Comparison of ENCODE assay signal across 1 cellular context in the genomic region with DNA sequence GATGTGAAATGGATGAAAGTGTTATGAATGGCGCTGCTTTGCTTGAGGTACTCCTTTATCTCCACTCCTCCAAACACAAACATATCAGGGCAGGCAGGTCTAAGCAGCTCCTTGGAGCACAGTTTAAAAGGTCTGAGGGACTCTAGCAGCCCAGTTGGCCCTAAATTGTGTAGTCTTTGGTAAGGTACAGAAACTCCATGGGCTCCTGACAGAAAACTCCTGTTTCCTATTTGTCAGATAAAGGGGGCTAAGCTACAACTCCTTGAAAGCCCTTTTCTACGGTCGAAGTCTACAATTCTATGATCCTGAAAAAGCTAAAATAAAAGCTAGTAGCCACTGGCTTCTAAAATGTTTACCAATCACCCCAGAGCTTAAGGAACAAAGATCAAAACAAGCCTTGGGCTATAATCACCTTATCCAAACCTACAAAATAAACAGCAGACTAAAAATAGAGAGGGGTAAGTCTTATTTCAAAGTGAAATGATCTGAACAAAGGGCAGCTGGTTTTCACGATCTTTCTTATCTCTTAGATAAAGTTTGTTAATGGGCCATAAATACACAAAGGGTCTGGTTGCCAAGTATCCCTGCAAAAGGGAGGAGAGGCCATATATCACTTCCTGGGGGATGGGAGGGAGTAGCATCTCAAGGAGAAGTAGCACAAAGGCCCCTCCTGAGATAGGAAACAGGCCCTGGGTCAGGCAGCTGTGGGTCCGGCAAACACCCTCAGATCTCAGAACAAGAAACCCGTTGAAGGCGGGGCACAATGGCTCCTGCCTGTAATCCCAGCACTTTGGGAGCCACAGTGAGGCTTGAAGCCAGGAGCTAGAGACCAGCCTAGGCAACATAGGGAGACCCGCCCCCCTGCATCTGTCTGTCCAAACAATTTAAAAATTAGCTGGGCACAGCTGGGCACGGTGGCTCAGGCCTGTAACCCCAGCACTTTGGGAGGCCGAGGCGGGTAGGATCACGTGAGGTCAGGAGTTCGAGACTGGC.
TF ChIP-seq lines count a peak whose summit lies in the region.

No MANE protein-coding gene starts in this region.

TF ChIP-seq in GM23338, 12 proteins besides CTCF, POLR2A, EP300 and RAD21 (continued from another document):
- TF ChIP-seq, protein P1, sequence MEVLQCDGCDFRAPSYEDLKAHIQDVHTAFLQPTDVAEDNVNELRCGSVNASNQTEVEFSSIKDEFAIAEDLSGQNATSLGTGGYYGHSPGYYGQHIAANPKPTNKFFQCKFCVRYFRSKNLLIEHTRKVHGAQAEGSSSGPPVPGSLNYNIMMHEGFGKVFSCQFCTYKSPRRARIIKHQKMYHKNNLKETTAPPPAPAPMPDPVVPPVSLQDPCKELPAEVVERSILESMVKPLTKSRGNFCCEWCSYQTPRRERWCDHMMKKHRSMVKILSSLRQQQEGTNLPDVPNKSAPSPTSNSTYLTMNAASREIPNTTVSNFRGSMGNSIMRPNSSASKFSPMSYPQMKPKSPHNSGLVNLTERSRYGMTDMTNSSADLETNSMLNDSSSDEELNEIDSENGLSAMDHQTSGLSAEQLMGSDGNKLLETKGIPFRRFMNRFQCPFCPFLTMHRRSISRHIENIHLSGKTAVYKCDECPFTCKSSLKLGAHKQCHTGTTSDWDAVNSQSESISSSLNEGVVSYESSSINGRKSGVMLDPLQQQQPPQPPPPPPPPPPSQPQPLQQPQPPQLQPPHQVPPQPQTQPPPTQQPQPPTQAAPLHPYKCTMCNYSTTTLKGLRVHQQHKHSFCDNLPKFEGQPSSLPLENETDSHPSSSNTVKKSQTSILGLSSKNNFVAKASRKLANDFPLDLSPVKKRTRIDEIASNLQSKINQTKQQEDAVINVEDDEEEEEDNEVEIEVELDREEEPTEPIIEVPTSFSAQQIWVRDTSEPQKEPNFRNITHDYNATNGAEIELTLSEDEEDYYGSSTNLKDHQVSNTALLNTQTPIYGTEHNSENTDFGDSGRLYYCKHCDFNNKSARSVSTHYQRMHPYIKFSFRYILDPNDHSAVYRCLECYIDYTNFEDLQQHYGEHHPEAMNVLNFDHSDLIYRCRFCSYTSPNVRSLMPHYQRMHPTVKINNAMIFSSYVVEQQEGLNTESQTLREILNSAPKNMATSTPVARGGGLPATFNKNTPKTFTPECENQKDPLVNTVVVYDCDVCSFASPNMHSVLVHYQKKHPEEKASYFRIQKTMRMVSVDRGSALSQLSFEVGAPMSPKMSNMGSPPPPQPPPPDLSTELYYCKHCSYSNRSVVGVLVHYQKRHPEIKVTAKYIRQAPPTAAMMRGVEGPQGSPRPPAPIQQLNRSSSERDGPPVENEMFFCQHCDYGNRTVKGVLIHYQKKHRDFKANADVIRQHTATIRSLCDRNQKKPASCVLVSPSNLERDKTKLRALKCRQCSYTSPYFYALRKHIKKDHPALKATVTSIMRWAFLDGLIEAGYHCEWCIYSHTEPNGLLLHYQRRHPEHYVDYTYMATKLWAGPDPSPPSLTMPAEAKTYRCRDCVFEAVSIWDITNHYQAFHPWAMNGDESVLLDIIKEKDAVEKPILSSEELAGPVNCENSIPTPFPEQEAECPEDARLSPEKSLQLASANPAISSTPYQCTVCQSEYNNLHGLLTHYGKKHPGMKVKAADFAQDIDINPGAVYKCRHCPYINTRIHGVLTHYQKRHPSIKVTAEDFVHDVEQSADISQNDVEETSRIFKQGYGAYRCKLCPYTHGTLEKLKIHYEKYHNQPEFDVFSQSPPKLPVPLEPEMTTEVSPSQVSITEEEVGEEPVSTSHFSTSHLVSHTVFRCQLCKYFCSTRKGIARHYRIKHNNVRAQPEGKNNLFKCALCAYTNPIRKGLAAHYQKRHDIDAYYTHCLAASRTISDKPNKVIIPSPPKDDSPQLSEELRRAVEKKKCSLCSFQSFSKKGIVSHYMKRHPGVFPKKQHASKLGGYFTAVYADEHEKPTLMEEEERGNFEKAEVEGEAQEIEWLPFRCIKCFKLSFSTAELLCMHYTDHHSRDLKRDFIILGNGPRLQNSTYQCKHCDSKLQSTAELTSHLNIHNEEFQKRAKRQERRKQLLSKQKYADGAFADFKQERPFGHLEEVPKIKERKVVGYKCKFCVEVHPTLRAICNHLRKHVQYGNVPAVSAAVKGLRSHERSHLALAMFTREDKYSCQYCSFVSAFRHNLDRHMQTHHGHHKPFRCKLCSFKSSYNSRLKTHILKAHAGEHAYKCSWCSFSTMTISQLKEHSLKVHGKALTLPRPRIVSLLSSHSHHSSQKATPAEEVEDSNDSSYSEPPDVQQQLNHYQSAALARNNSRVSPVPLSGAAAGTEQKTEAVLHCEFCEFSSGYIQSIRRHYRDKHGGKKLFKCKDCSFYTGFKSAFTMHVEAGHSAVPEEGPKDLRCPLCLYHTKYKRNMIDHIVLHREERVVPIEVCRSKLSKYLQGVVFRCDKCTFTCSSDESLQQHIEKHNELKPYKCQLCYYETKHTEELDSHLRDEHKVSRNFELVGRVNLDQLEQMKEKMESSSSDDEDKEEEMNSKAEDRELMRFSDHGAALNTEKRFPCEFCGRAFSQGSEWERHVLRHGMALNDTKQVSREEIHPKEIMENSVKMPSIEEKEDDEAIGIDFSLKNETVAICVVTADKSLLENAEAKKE (CRISPR knock-in tag; IDR thresholded peaks at IDR 0.05): no peak
- TF ChIP-seq POLR2AphosphoS5 (IDR thresholded peaks at IDR 0.05; ENCODE audit: low read depth) (no peak), EZH2 (IDR thresholded peaks at IDR 0.05; ENCODE audit: low read depth, unreplicated experiment) (no peak), STAT1 (IDR thresholded peaks at IDR 0.05; ENCODE audit: unreplicated experiment) (no peak), NANOG (IDR thresholded peaks at IDR 0.05; ENCODE audit: borderline replicate concordance) (no peak), EZH2phosphoT487 (IDR thresholded peaks at IDR 0.05; ENCODE audit: unreplicated experiment) (no peak)
- TF ChIP-seq, protein P2, sequence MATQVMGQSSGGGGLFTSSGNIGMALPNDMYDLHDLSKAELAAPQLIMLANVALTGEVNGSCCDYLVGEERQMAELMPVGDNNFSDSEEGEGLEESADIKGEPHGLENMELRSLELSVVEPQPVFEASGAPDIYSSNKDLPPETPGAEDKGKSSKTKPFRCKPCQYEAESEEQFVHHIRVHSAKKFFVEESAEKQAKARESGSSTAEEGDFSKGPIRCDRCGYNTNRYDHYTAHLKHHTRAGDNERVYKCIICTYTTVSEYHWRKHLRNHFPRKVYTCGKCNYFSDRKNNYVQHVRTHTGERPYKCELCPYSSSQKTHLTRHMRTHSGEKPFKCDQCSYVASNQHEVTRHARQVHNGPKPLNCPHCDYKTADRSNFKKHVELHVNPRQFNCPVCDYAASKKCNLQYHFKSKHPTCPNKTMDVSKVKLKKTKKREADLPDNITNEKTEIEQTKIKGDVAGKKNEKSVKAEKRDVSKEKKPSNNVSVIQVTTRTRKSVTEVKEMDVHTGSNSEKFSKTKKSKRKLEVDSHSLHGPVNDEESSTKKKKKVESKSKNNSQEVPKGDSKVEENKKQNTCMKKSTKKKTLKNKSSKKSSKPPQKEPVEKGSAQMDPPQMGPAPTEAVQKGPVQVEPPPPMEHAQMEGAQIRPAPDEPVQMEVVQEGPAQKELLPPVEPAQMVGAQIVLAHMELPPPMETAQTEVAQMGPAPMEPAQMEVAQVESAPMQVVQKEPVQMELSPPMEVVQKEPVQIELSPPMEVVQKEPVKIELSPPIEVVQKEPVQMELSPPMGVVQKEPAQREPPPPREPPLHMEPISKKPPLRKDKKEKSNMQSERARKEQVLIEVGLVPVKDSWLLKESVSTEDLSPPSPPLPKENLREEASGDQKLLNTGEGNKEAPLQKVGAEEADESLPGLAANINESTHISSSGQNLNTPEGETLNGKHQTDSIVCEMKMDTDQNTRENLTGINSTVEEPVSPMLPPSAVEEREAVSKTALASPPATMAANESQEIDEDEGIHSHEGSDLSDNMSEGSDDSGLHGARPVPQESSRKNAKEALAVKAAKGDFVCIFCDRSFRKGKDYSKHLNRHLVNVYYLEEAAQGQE (IDR thresholded peaks at IDR 0.05; ENCODE audit: unreplicated experiment): no peak
